Comparison of ENCODE assay signal across 28 cellular contexts in the genomic region with DNA sequence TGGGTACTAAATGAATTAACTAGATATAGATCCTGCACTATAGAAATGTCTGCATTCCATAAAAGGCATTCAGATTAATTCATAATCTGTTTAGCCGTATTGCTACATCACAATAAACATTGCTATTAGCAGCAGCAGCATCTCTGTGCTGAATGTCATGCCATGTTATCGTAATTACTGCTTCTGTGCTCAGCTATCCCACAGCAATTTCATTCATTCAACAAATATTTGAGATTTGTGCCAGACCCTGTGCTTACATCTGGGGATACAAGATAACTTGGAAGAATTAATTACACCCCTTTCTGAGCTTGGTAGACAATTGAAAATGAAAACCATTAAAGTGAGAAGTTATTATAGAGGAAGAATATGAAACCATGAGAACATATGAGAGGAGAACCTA.
"Had no signal": no experiment of that assay in that cellular context is flagged by ENCODE, and none has a peak within 500 bp of the region (broad histone marks: within the 10 kb centered on the region; RNA-seq: fewer than 3 reads in every experiment).

No MANE protein-coding gene starts in this region.

- H2AFZ ChIP-seq: PC-9 had no signal

- H3K36me3 ChIP-seq: ascending aorta, breast epithelium had no signal

- H3K4me2 ChIP-seq: PC-9 had no signal

- H3K27ac ChIP-seq: ascending aorta, body of pancreas, breast epithelium, PC-9 had no signal

- H3K4me3 ChIP-seq: ascending aorta, body of pancreas, breast epithelium, PC-9 had no signal

- H3K4me1 ChIP-seq: ascending aorta, body of pancreas, breast epithelium had no signal

- H3K9me3 ChIP-seq: ascending aorta, body of pancreas, breast epithelium had no signal

- ATAC-seq: activated CD8-positive, alpha-beta T cell treated with anti-CD3 and anti-CD28 coated beads for 36 hours; activated T-cell treated with anti-CD3 and anti-CD28 coated beads, Interleukin-2, amount 50 U/mL, for 72 hours; activated T-helper 17 cell treated with anti-CD3 and anti-CD28 coated beads, Interleukin-2, amount 50 U/mL, for 72 hours had no signal

- H3K27me3 ChIP-seq: ascending aorta, body of pancreas, breast epithelium had no signal

- DNase-seq: activated CD4-positive, alpha-beta T cell treated with anti-CD3 and anti-CD28 coated beads, Interleukin-2, amount 10 ng/mL, durations not matched to agents 24 days and 14 days; activated CD4-positive, alpha-beta T cell treated with anti-CD3 and anti-CD28 coated beads, Interleukin-2, amount 50 U/mL, for 4 hours; activated CD8-positive, alpha-beta T cell treated with anti-CD3 and anti-CD28 coated beads for 36 hours; activated effector memory CD4-positive, alpha-beta T cell treated with anti-CD3 and anti-CD28 coated beads, Interleukin-2, amount 50 U/mL, for 16 hours; activated naive CD4-positive, alpha-beta T cell; activated naive CD4-positive, alpha-beta T cell treated with anti-CD3 and anti-CD28 coated beads, Interleukin-2, amount 50 U/mL, for 16 hours; activated naive CD8-positive, alpha-beta T cell treated with anti-CD3 and anti-CD28 coated beads for 36 hours; activated T-cell treated with anti-CD3 and anti-CD28 coated beads, Interleukin-2, amount 50 U/mL, for 1 hour; activated T-cell treated with anti-CD3 and anti-CD28 coated beads, Interleukin-2, amount 50 U/mL, for 72 hours; amygdala; body of pancreas; NCI-H1092 treated with DMSO at 0.1 percent for 48 hours; NCI-H1417; NCI-H146; NCI-H187; NCI-H2029 treated with DMSO at 0.1 percent for 48 hours; NCI-H2107; NCI-H2171; NCI-H510A; NCI-H526; NCI-H748 treated with DMSO at 0.1 percent for 48 hours; NK-92 treated with Interleukin-12 subunit alpha and Interleukin-12 subunit beta, amount 100 ng/mL, for 24 hours; PC-9; Right ventricle myocardium superior; T1000 had no signal
